ENCODE assay signal across 5 cellular contexts in the genomic region with DNA sequence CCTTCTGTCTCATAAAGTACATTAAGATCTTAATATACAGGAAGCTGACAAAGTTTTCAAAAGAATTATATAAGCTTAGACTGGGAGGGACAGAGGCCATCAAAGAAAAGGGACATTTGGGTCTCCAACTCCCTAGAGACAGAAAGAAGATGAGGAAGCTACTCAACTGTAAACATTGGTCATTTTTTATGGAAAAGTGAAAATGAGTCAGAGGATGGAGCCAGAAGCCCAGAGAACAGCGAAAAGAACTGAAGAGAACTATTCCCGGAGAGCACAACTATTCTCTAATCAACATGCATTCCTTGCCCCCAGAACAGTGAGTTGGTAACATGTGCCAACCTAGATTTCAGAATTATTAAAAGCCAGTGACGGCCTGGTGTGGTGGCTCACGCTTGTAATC.
"Had no signal": no experiment of that assay in that cellular context is flagged by ENCODE, and none has a peak within 500 bp of the region (broad histone marks: within the 10 kb centered on the region; RNA-seq: fewer than 3 reads in every experiment).

No MANE protein-coding gene starts in this region.

- H2AFZ ChIP-seq: GM23338 had no signal

- ATAC-seq: GM23338, K562 had no signal

- H3K4me2 ChIP-seq: GM23338 had no signal

- DNase-seq: H9, HCEC 1CT, IMR-90 had no signal

- H3K4me3 ChIP-seq: GM23338, K562 had no signal
